In genomic region chr3:129612350-129613204, GRCh38 we compare ENCODE assay signal across 12 cellular contexts. TPM values are rescaled to one million over a fixed set of nuclear protein-coding genes. Genes with fewer than 3 reads are reported as not detected.
DNase-seq lines count a peak whose midpoint lies in the region; ATAC-seq and TF ChIP-seq lines count a peak whose summit lies in the region.
"Had no signal": no experiment of that assay in that cellular context is flagged by ENCODE, and none has a peak within 500 bp of the region (broad histone marks: within the 10 kb centered on the region; RNA-seq: fewer than 3 reads in every experiment).

No MANE protein-coding gene starts in this region.

- peaks cover 55 to 86% (median 61%) of the 10 kb centered on the region in 4 donors for H3K4me1 ChIP-seq in stomach

- no peaks in the 10 kb centered on the region for H3K27me3 ChIP-seq in stomach

- DNase-seq in ELF-1 (ENCODE audit: low read depth, low spot score) = peak; percentile 70
- peak; percentile 36 for DNase-seq in SK-MEL-5 (ENCODE audit: low read depth, low spot score)
- peak; percentile 82 for DNase-seq in hepatic stellate cell (ENCODE audit: low spot score)
- DNase-seq in stomach = no peak
- DNase-seq in kidney glomerular epithelial cell (lab: John Stamatoyannopoulos, UW) = no peak
- DNase-seq in NK-92 (lab: John Stamatoyannopoulos, UW; ENCODE audit: unreplicated experiment) = no peak
- no peak for DNase-seq in activated CD8-positive, alpha-beta T cell treated with anti-CD3 and anti-CD28 coated beads, Interleukin-2, amount 10 ng/mL, durations not matched to agents 7 days and 5 days
- DNase-seq: DMS 273 treated with DMSO at 0.1 percent for 48 hours, NCI-H187 treated with DMSO at 0.1 percent for 48 hours had no signal

- no peaks in the 10 kb centered on the region for H3K9me3 Mint-ChIP-seq in activated CD8-positive, alpha-beta T cell treated with anti-CD3 and anti-CD28 coated beads, Interleukin-2, amount 10 ng/mL, durations not matched to agents 7 days and 5 days (ENCODE audit: insufficient read depth)

- peak overlapping the region; percentile 9 to 65 (median 42) for H3K27ac ChIP-seq in stomach
- H3K27ac ChIP-seq: epithelial cell of prostate, neutrophil had no signal

- H3K36me3 ChIP-seq in stomach = no peaks in the 10 kb centered on the region
- H3K36me3 ChIP-seq: neutrophil had no signal

- H3K27me3 Mint-ChIP-seq in activated CD8-positive, alpha-beta T cell treated with anti-CD3 and anti-CD28 coated beads, Interleukin-2, amount 10 ng/mL, durations not matched to agents 7 days and 5 days (ENCODE audit: low read depth) = peaks cover 18% of the 10 kb centered on the region

- no peak for TF ChIP-seq POLR2A in stomach (IDR thresholded peaks at IDR 0.05)

- POLR2A ChIA-PET in activated CD8-positive, alpha-beta T cell treated with anti-CD3 and anti-CD28 coated beads, Interleukin-2, amount 10 ng/mL, durations not matched to agents 7 days and 5 days (lab: Charles Lee) = no interaction called here

- no peak overlapping the region for H3K4me3 ChIP-seq in stomach

- H3K9me3 ChIP-seq in stomach = no peaks in the 10 kb centered on the region
- H3K9me3 ChIP-seq: neutrophil had no signal

- H3K4me1 Mint-ChIP-seq in activated CD8-positive, alpha-beta T cell treated with anti-CD3 and anti-CD28 coated beads, Interleukin-2, amount 10 ng/mL, durations not matched to agents 7 days and 5 days (ENCODE audit: low read depth) = no peaks in the 10 kb centered on the region

- ATAC-seq in GM21717 (IDR thresholded peaks at IDR 0.05; ENCODE audit: unreplicated experiment) = no peak
- no peak for ATAC-seq in activated CD8-positive, alpha-beta T cell treated with anti-CD3 and anti-CD28 coated beads, Interleukin-2, amount 10 ng/mL, durations not matched to agents 7 days and 5 days

- TF ChIP-seq CTCF in stomach (IDR thresholded peaks at IDR 0.05) = no peak

- in situ Hi-C loops in SK-MEL-5 (cut with HindIII; ENCODE audit: low pct_unique_long_range_greater_than_20kb, low sequenced_read_pairs) = no loop called here

- H3K27ac Mint-ChIP-seq in activated CD8-positive, alpha-beta T cell treated with anti-CD3 and anti-CD28 coated beads, Interleukin-2, amount 10 ng/mL, durations not matched to agents 7 days and 5 days = no peak overlapping the region

- no peak overlapping the region for H3K4me3 Mint-ChIP-seq in activated CD8-positive, alpha-beta T cell treated with anti-CD3 and anti-CD28 coated beads, Interleukin-2, amount 10 ng/mL, durations not matched to agents 7 days and 5 days

- TF ChIP-seq EP300 in stomach (IDR thresholded peaks at IDR 0.05) = no peak

- 64 to 86% (median 71%) methylated on average over 11 to 13 of the region's 13 CpGs for WGBS in stomach, 5 donors

- intact Hi-C loops in stomach (cut with DNase I; ENCODE audit: low total_unique reads) = no loop called here

- CTCF ChIA-PET in activated CD8-positive, alpha-beta T cell treated with anti-CD3 and anti-CD28 coated beads, Interleukin-2, amount 10 ng/mL, durations not matched to agents 7 days and 5 days (lab: Charles Lee) = no interaction called here

- H3K36me3 Mint-ChIP-seq in activated CD8-positive, alpha-beta T cell treated with anti-CD3 and anti-CD28 coated beads, Interleukin-2, amount 10 ng/mL, durations not matched to agents 7 days and 5 days (ENCODE audit: low read depth) = no peaks in the 10 kb centered on the region

RNA-seq across cellular contexts. Expression of gene PLXND1, which starts 6.1 kb away (rescaled TPM):
- 17.6 and 21.8 TPM in 2 replicates for total RNA-seq in SK-MEL-5 (2014; rRNA removed; shearing (Covaris generic))
- polyA plus RNA-seq in SK-MEL-5 (2015; cell fraction: cytosol; rRNA removed) = 35.7 and 43.2 TPM in 2 replicates
- 63.1 and 64.5 TPM in 2 replicates for polyA plus RNA-seq in SK-MEL-5 (2015; cell fraction: nucleus; rRNA removed)
- 100 to 1,000 TPM in 2 of 5 donors, 10 to 100 TPM in 3; 53.1 to 251 (median 65.2) TPM for total RNA-seq in stomach
- 10 to 100 TPM; 22.6 to 44.7 (median 32.0) TPM for polyA plus RNA-seq in stomach
- total RNA-seq in activated CD8-positive, alpha-beta T cell treated with anti-CD3 and anti-CD28 coated beads, Interleukin-2, amount 10 ng/mL, durations not matched to agents 7 days and 5 days = 1 to 10 TPM; 3.7 to 4.1 TPM

Comparison
In these comparisons a context has a peak if more than half of its experiments do, and no peak if none do; other contexts are left out.
1. DNase-seq: peak in ELF-1 (single experiment), SK-MEL-5 (single experiment) and hepatic stellate cell (single experiment); none in stomach (single experiment), kidney glomerular epithelial cell (single experiment), NK-92 (single experiment) and activated CD8-positive, alpha-beta T cell treated with anti-CD3 and anti-CD28 coated beads, Interleukin-2, amount 10 ng/mL, durations not matched to agents 7 days and 5 days (single experiment).